Comparison of ENCODE assay signal across 8 cellular contexts in the genomic region with DNA sequence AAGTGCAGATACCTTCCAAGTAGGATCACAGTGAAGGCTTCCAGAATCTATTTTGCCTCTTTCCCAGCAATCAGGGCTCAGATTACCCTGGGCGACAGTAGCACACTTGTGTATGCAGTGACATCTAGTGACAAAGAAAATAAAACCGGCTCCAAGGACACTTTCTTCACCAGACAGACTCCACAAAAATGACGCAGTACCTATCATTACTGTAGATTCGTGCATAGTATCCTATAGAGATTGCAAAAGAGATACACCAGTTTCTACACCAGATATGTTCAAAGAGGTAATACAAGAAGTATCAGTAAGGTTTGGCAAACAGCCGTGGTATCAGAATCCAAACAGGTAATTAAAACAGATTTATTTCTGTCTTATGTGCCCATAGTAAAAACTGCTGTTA.
DNase-seq lines count a peak whose midpoint lies in the region; ATAC-seq and TF ChIP-seq lines count a peak whose summit lies in the region.

No MANE protein-coding gene starts in this region.

- ATAC-seq in GM21576 (IDR thresholded peaks at IDR 0.05; ENCODE audit: unreplicated experiment) (peak; percentile 53), HG03457 (IDR thresholded peaks at IDR 0.05; ENCODE audit: unreplicated experiment) (no peak), GM21515 (IDR thresholded peaks at IDR 0.05; ENCODE audit: unreplicated experiment) (no peak)

- H2AFZ ChIP-seq in osteoblast (ENCODE audit: low read length): no peak overlapping the region

- H3K27me3 ChIP-seq in osteoblast (ENCODE audit: insufficient read depth, low read length): no peaks in the 10 kb centered on the region

- DNase-seq in COLO668 (lab: John Stamatoyannopoulos, UW; ENCODE audit: unreplicated experiment) (peak; percentile 48), NCI-H1105 (lab: John Stamatoyannopoulos, UW) (peak; percentile 63), SK-MEL-5 (ENCODE audit: low read depth, low spot score) (peak; percentile 91), fibroblast of mammary gland (ENCODE audit: low read depth) (peak; percentile 66), osteoblast (ENCODE audit: insufficient read length, low spot score, missing footprints) (peak; percentile 84)

- no peaks in the 10 kb centered on the region for H3K79me2 ChIP-seq in osteoblast (ENCODE audit: insufficient read depth, low read length)

- H3K36me3 ChIP-seq in osteoblast (ENCODE audit: insufficient read depth, low read length): no peaks in the 10 kb centered on the region

- no peaks in the 10 kb centered on the region for H4K20me1 ChIP-seq in osteoblast (ENCODE audit: insufficient read depth, low read length)

- H3K4me3 ChIP-seq in fibroblast of mammary gland (ENCODE audit: control insufficient read depth, low read depth, low read length) (no peak overlapping the region), osteoblast (ENCODE audit: insufficient read depth, low read length) (no peak overlapping the region)

- H3K4me1 ChIP-seq in osteoblast (ENCODE audit: insufficient read depth, low read length): no peaks in the 10 kb centered on the region

- in situ Hi-C loops in SK-MEL-5 (cut with HindIII; ENCODE audit: low pct_unique_long_range_greater_than_20kb, low sequenced_read_pairs): no loop called here

- H3K27ac ChIP-seq in osteoblast (ENCODE audit: low read depth, low read length): no peak overlapping the region

- no peaks in the 10 kb centered on the region for H3K9me3 ChIP-seq in osteoblast (ENCODE audit: low read depth, low read length)

- TF ChIP-seq CTCF in fibroblast of mammary gland (conservative IDR thresholded peaks at IDR 0.05; ENCODE audit: control insufficient read depth, insufficient read depth, low read depth, low read length) (peak; percentile 45), osteoblast (IDR thresholded peaks at IDR 0.05; ENCODE audit: extremely low read depth, low read depth, low read length) (peak; percentile 61)

- no peak overlapping the region for H3K4me2 ChIP-seq in osteoblast (ENCODE audit: insufficient read depth, low read length)
